In genomic region chr19:10086032-10086903, GRCh38 we compare ENCODE assay signal across 8 cellular contexts. TPM values are rescaled to one million over a fixed set of nuclear protein-coding genes. Genes with fewer than 3 reads are reported as not detected.
DNase-seq lines count a peak whose midpoint lies in the region; ATAC-seq and TF ChIP-seq lines count a peak whose summit lies in the region.

Gene SHFL, plus strand, starts transcription at chr19:10086317. Its CDS starts 111 bp downstream, at chr19:10086428.

- H3K36me3 Mint-ChIP-seq in central memory CD8-positive, alpha-beta T cell (ENCODE audit: insufficient read depth): peaks cover 15% of the 10 kb centered on the region

- no peaks in the 10 kb centered on the region for H3K9me3 Mint-ChIP-seq in central memory CD8-positive, alpha-beta T cell

- peaks cover 12% of the 10 kb centered on the region for H3K4me1 Mint-ChIP-seq in central memory CD8-positive, alpha-beta T cell

- peak within 1 kb of the TSS; percentile 88 for H3K4me3 Mint-ChIP-seq in central memory CD8-positive, alpha-beta T cell

- TF ChIP-seq CTCF in kidney epithelial cell (IDR thresholded peaks at IDR 0.05; ENCODE audit: insufficient read depth, low read length, poor library complexity, severe bottlenecking): no peak

- H3K27me3 Mint-ChIP-seq in central memory CD8-positive, alpha-beta T cell: no peaks in the 10 kb centered on the region

- no peaks in the 10 kb centered on the region for H3K27me3 ChIP-seq in kidney epithelial cell (ENCODE audit: control insufficient read depth, insufficient read depth, low read length)

- ATAC-seq in GM21619 (IDR thresholded peaks at IDR 0.05; ENCODE audit: unreplicated experiment): peak; percentile 78
- peak; percentile 93 for ATAC-seq in central memory CD8-positive, alpha-beta T cell (replicated peaks; ENCODE audit: extremely low read depth, poor library complexity, severe bottlenecking)
- ATAC-seq in HG03457 (IDR thresholded peaks at IDR 0.05; ENCODE audit: unreplicated experiment): no peak

- peak within 1 kb of the TSS; percentile 95 for H3K4me3 ChIP-seq in kidney epithelial cell (ENCODE audit: low read depth, low read length)

- no peaks in the 10 kb centered on the region for H3K36me3 ChIP-seq in kidney epithelial cell (ENCODE audit: control insufficient read depth, insufficient read depth, low read length)

- peak; percentile 63 for DNase-seq in DMS79 treated with DMSO at 0.1 percent for 48 hours (lab: John Stamatoyannopoulos, UW)
- DNase-seq in LHCN-M2 (ENCODE audit: low read depth): peak; percentile 60
- peak; percentile 63 for DNase-seq in activated CD4-positive, CD25-positive, alpha-beta regulatory T cell treated with anti-CD3 and anti-CD28 coated beads, Interleukin-2, amount 50 U/mL, for 16 hours (ENCODE audit: low read depth, low spot score)
- peak; percentile 70 to 73 for DNase-seq in central memory CD8-positive, alpha-beta T cell (ENCODE audit: low spot score in 2 of 2)
- no peak for DNase-seq in kidney epithelial cell (ENCODE audit: low read depth)
- peak; percentile 57 to 72 (median 58) for DNase-seq in stimulated activated CD4-positive, alpha-beta T cell treated with anti-CD3 and anti-CD28 coated beads, Interleukin-12 subunit alpha, Interleukin-12 subunit beta, amount 100 ng/mL, for 48 hours (ENCODE audit: low read depth in 2 of 3, low spot score in 1 of 3)

- peak within 1 kb of the TSS; percentile 88 for H3K27ac Mint-ChIP-seq in central memory CD8-positive, alpha-beta T cell (ENCODE audit: low read depth)

RNA-seq across cellular contexts. Expression of gene SHFL, which starts in this region (rescaled TPM):
- total RNA-seq in LHCN-M2 (2014; rRNA removed) (29.0 and 29.5 TPM in 2 replicates), kidney epithelial cell (32.1 and 35.3 TPM in 2 replicates)
- polyA plus RNA-seq in LHCN-M2 (2012): 21.6 TPM
